ENCODE assay signal across 21 cellular contexts in the genomic region with DNA sequence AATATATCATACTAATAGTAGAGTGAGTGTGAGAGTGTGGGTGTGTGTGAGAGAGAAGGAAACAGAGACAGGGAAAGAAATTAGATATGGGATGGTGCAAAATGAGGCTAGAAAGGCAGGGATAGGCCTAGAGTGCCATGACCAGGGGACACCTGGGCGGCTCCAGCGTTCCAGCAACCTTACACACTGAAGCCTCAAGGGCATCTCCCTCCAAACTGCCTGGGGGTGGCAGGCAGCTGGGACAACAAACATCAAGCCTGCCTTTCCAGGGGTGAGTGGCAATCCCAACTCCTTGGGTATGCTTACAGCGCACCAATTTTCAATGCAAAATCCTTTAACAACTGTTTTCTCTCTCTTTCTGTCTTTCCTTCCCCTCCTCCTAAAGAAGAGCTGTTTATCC.
A peak's percentile ranks its signal among the peaks of the same experiment; 100 is the strongest.
DNase-seq lines count a peak whose midpoint lies in the region; ATAC-seq and TF ChIP-seq lines count a peak whose summit lies in the region.
"Had no signal": no experiment of that assay in that cellular context is flagged by ENCODE, and none has a peak within 500 bp of the region (broad histone marks: within the 10 kb centered on the region; RNA-seq: fewer than 3 reads in every experiment).

No MANE protein-coding gene starts in this region.

- H3K4me2 ChIP-seq in GM23338 = no peak overlapping the region

- no peak for DNase-seq in GM23338 (ENCODE audit: low spot score)
- no peak for DNase-seq in ascending aorta (ENCODE audit: low spot score in 2 of 2)
- no peak for DNase-seq in spleen
- no peak for DNase-seq in CD8-positive, alpha-beta memory T cell
- no peak for DNase-seq in hypothalamus (lab: John Stamatoyannopoulos, UW)
- DNase-seq: activated CD4-positive, alpha-beta T cell treated with anti-CD3 and anti-CD28 coated beads for 1 hour; activated T-cell treated with anti-CD3 and anti-CD28 coated beads, Interleukin-2, amount 50 U/mL, for 24 hours; C1 segment of cervical spinal cord; MM.1S; NCI-H146; NCI-H2171 treated with DMSO at 0.1 percent for 48 hours; NCI-H526 treated with DMSO at 0.1 percent for 48 hours; stimulated activated CD4-positive, alpha-beta T cell treated with anti-CD3 and anti-CD28 coated beads, Interleukin-4, amount 100 ng/mL, for 4 hours; SW 1271 had no signal

- 37 to 59% methylated on average over 3 of the region's 3 CpGs for WGBS in gastroesophageal sphincter (ENCODE audit: low coverage in 1 of 2), 2 donors
- WGBS in spleen, 5 donors = 87 to 93% (median 92%) methylated on average over 3 of the region's 3 CpGs

- TF ChIP-seq POLR2A in gastroesophageal sphincter (IDR thresholded peaks at IDR 0.05) (no peak), spleen (IDR thresholded peaks at IDR 0.05) (no peak)

- H3K9me2 ChIP-seq in GM23338 (ENCODE audit: insufficient read depth) = no peaks in the 10 kb centered on the region

- H3F3A ChIP-seq in GM23338 (replicated peaks; ENCODE audit: low read depth) = no peaks in the 10 kb centered on the region

- H3K27me3 Mint-ChIP-seq in GM23338 (ENCODE audit: insufficient read depth, low read depth, poor library complexity) = peaks cover 2% of the 10 kb centered on the region
- H3K27me3 Mint-ChIP-seq in CD8-positive, alpha-beta memory T cell = peaks cover 4 to 8% of the 10 kb centered on the region in 2 donors
- H3K27me3 Mint-ChIP-seq: activated naive CD4-positive, alpha-beta T cell treated with anti-CD3 and anti-CD28 coated beads, Interleukin-2, amount 50 U/mL, for 24 hours; activated T-cell treated with anti-CD3 and anti-CD28 coated beads, Interleukin-2, amount 50 U/mL, for 24 hours; natural killer cell treated with Interleukin-12 subunit alpha and Interleukin-12 subunit beta and Interleukin-15 and Interleukin-18, amount 100 ng/mL, for 72 hours; progenitor cell of endocrine pancreas had no signal

- H3K4me1 ChIP-seq in GM23338 (ENCODE audit: insufficient read depth) (peaks cover 7% of the 10 kb centered on the region), ascending aorta (peaks cover 13 to 62% of the 10 kb centered on the region in 2 donors), gastroesophageal sphincter (peaks cover 44 to 100% (median 66%) of the 10 kb centered on the region in 3 donors), spleen (peaks cover 20 to 91% (median 48%) of the 10 kb centered on the region in 6 donors)
- no peaks in the 10 kb centered on the region for H3K4me1 ChIP-seq in CD8-positive, alpha-beta memory T cell (ENCODE audit: insufficient read depth, low read length)

- H3K27ac ChIP-seq in GM23338 (ENCODE audit: low read depth) (no peak overlapping the region), ascending aorta (peak overlapping the region; percentile 80 to 85), gastroesophageal sphincter (peak overlapping the region; percentile 87 to 98 (median 90)), spleen (peak overlapping the region in 7 of 8 donors; percentile 55 to 81 (median 69))
- H3K27ac ChIP-seq in CD8-positive, alpha-beta memory T cell (ENCODE audit: low read depth, low read length) = no peak overlapping the region

- ATAC-seq in GM23338 (no peak), gastroesophageal sphincter (no peak), HG03439 (IDR thresholded peaks at IDR 0.05; ENCODE audit: unreplicated experiment) (no peak), HG03175 (IDR thresholded peaks at IDR 0.05; ENCODE audit: unreplicated experiment) (no peak)
- ATAC-seq: HCT116; natural killer cell treated with Interleukin-12 subunit alpha and Interleukin-12 subunit beta and Interleukin-15 and Interleukin-18, amount 100 ng/mL, for 72 hours had no signal

- no peak overlapping the region for H3K4me3 Mint-ChIP-seq in GM23338
- no peak overlapping the region for H3K4me3 Mint-ChIP-seq in CD8-positive, alpha-beta memory T cell
- H3K4me3 Mint-ChIP-seq: activated naive CD4-positive, alpha-beta T cell treated with anti-CD3 and anti-CD28 coated beads, Interleukin-2, amount 50 U/mL, for 24 hours; activated T-cell treated with anti-CD3 and anti-CD28 coated beads, Interleukin-2, amount 50 U/mL, for 24 hours; natural killer cell treated with Interleukin-12 subunit alpha and Interleukin-12 subunit beta and Interleukin-15 and Interleukin-18, amount 100 ng/mL, for 72 hours had no signal

- no peaks in the 10 kb centered on the region for H4K20me1 ChIP-seq in GM23338 (replicated peaks; ENCODE audit: insufficient read depth)

- no peaks in the 10 kb centered on the region for H3K36me3 Mint-ChIP-seq in GM23338 (ENCODE audit: low read depth)
- no peaks in the 10 kb centered on the region for H3K36me3 Mint-ChIP-seq in CD8-positive, alpha-beta memory T cell
- H3K36me3 Mint-ChIP-seq: activated naive CD4-positive, alpha-beta T cell treated with anti-CD3 and anti-CD28 coated beads, Interleukin-2, amount 50 U/mL, for 24 hours; natural killer cell treated with Interleukin-12 subunit alpha and Interleukin-12 subunit beta and Interleukin-15 and Interleukin-18, amount 100 ng/mL, for 72 hours had no signal

- peaks cover 18% of the 10 kb centered on the region for H3K4me1 Mint-ChIP-seq in GM23338
- H3K4me1 Mint-ChIP-seq in CD8-positive, alpha-beta memory T cell = no peaks in the 10 kb centered on the region
- H3K4me1 Mint-ChIP-seq: activated naive CD4-positive, alpha-beta T cell treated with anti-CD3 and anti-CD28 coated beads, Interleukin-2, amount 50 U/mL, for 24 hours had no signal

- no peak for TF ChIP-seq CTCF in GM23338 (conservative IDR thresholded peaks at IDR 0.05; ENCODE audit: low read depth in 2 of 2)
- TF ChIP-seq CTCF in ascending aorta (IDR thresholded peaks at IDR 0.05) = no peak
- no peak for TF ChIP-seq CTCF in gastroesophageal sphincter (IDR thresholded peaks at IDR 0.05)
- no peak for TF ChIP-seq CTCF in spleen (IDR thresholded peaks at IDR 0.05 in 8 of 11, conservative IDR thresholded peaks at IDR 0.05 in 3 of 11)

- TF ChIP-seq EP300 in gastroesophageal sphincter (IDR thresholded peaks at IDR 0.05) = no peak

- intact Hi-C loops in ascending aorta (cut with DNase I) (no loop called here), spleen (cut with DNase I; ENCODE audit: low total_unique reads) (no loop called here)

- H3K9me3 Mint-ChIP-seq in GM23338 = no peaks in the 10 kb centered on the region
- no peaks in the 10 kb centered on the region for H3K9me3 Mint-ChIP-seq in CD8-positive, alpha-beta memory T cell
- H3K9me3 Mint-ChIP-seq: activated naive CD4-positive, alpha-beta T cell treated with anti-CD3 and anti-CD28 coated beads, Interleukin-2, amount 50 U/mL, for 24 hours; activated T-cell treated with anti-CD3 and anti-CD28 coated beads, Interleukin-2, amount 50 U/mL, for 24 hours; natural killer cell treated with Interleukin-12 subunit alpha and Interleukin-12 subunit beta and Interleukin-15 and Interleukin-18, amount 100 ng/mL, for 72 hours had no signal

- H3K4me3 ChIP-seq in GM23338 = no peak overlapping the region
- H3K4me3 ChIP-seq in ascending aorta = no peak overlapping the region
- no peak overlapping the region for H3K4me3 ChIP-seq in gastroesophageal sphincter
- H3K4me3 ChIP-seq in spleen = no peak overlapping the region
- no peak overlapping the region for H3K4me3 ChIP-seq in CD8-positive, alpha-beta memory T cell (ENCODE audit: low read length)

- H3K79me2 ChIP-seq in GM23338 (replicated peaks; ENCODE audit: insufficient read depth) = no peaks in the 10 kb centered on the region

- no peaks in the 10 kb centered on the region for H3K36me3 ChIP-seq in GM23338 (ENCODE audit: insufficient read depth)
- no peaks in the 10 kb centered on the region for H3K36me3 ChIP-seq in ascending aorta
- no peaks in the 10 kb centered on the region for H3K36me3 ChIP-seq in gastroesophageal sphincter
- H3K36me3 ChIP-seq in spleen = no peaks in the 10 kb centered on the region
- H3K36me3 ChIP-seq in CD8-positive, alpha-beta memory T cell (ENCODE audit: insufficient read depth, low read length) = no peaks in the 10 kb centered on the region

- POLR2A ChIA-PET in CD8-positive, alpha-beta memory T cell (lab: Charles Lee) = no interaction called here

- no peaks in the 10 kb centered on the region for H3K9me3 ChIP-seq in ascending aorta
- no peaks in the 10 kb centered on the region for H3K9me3 ChIP-seq in gastroesophageal sphincter
- no peaks in the 10 kb centered on the region for H3K9me3 ChIP-seq in spleen
- H3K9me3 ChIP-seq in CD8-positive, alpha-beta memory T cell (ENCODE audit: low read length) = no peaks in the 10 kb centered on the region

- CTCF ChIA-PET in CD8-positive, alpha-beta memory T cell (lab: Charles Lee) = no interaction called here

- no peak overlapping the region for H2AFZ ChIP-seq in GM23338

- peak overlapping the region; percentile 66 for H3K27ac Mint-ChIP-seq in GM23338
- H3K27ac Mint-ChIP-seq in CD8-positive, alpha-beta memory T cell = no peak overlapping the region
- H3K27ac Mint-ChIP-seq: activated naive CD4-positive, alpha-beta T cell treated with anti-CD3 and anti-CD28 coated beads, Interleukin-2, amount 50 U/mL, for 24 hours; activated T-cell treated with anti-CD3 and anti-CD28 coated beads, Interleukin-2, amount 50 U/mL, for 24 hours; natural killer cell treated with Interleukin-12 subunit alpha and Interleukin-12 subunit beta and Interleukin-15 and Interleukin-18, amount 100 ng/mL, for 72 hours had no signal

- H3K27me3 ChIP-seq in GM23338 (ENCODE audit: insufficient read depth) = no peaks in the 10 kb centered on the region
- H3K27me3 ChIP-seq in ascending aorta = no peaks in the 10 kb centered on the region
- H3K27me3 ChIP-seq in gastroesophageal sphincter = no peaks in the 10 kb centered on the region
- no peaks in the 10 kb centered on the region for H3K27me3 ChIP-seq in spleen (replicated peaks in 1 of 7)
- H3K27me3 ChIP-seq in CD8-positive, alpha-beta memory T cell (ENCODE audit: insufficient read depth, low read length, poor library complexity, severe bottlenecking) = no peaks in the 10 kb centered on the region

TF ChIP-seq in GM23338, 12 proteins besides CTCF, POLR2A, EP300 and RAD21 (continues in another document):
- TF ChIP-seq, protein P1, sequence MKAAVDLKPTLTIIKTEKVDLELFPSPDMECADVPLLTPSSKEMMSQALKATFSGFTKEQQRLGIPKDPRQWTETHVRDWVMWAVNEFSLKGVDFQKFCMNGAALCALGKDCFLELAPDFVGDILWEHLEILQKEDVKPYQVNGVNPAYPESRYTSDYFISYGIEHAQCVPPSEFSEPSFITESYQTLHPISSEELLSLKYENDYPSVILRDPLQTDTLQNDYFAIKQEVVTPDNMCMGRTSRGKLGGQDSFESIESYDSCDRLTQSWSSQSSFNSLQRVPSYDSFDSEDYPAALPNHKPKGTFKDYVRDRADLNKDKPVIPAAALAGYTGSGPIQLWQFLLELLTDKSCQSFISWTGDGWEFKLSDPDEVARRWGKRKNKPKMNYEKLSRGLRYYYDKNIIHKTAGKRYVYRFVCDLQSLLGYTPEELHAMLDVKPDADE (IDR thresholded peaks at IDR 0.05) = no peak
- TF ChIP-seq ZNF331 (CRISPR knock-in tag; IDR thresholded peaks at IDR 0.05; ENCODE audit: low read depth) (no peak), ZNF114 (CRISPR knock-in tag; IDR thresholded peaks at IDR 0.05) (no peak)

Comparison
In these comparisons a context has a peak if more than half of its experiments do, and no peak if none do; other contexts are left out.
1. H3K27ac ChIP-seq: peak in ascending aorta (2 of 2), gastroesophageal sphincter (4 of 4) and spleen (7 of 8); none in GM23338 (single experiment) and CD8-positive, alpha-beta memory T cell (single experiment).